ENCODE assay signal across 21 cellular contexts in genomic region chr1:107762751-107763390, GRCh38.
"Had no signal": no experiment of that assay in that cellular context is flagged by ENCODE, and none has a peak within 500 bp of the region (broad histone marks: within the 10 kb centered on the region; RNA-seq: fewer than 3 reads in every experiment).

No MANE protein-coding gene starts in this region.

- H3K4me2 ChIP-seq: smooth muscle cell had no signal

- H3K4me1 ChIP-seq: lower lobe of right lung, parathyroid adenoma, prostate gland, right atrium auricular region, suprapubic skin, transverse colon, upper lobe of right lung, uterus had no signal

- H3K27ac Mint-ChIP-seq: effector memory CD8-positive, alpha-beta T cell; stimulated activated naive CD8-positive, alpha-beta T cell treated with anti-CD3 and anti-CD28 coated beads, Interleukin-15, amount 100 ng/mL, for 72 hours had no signal

- H3K4me3 Mint-ChIP-seq: effector memory CD8-positive, alpha-beta T cell; natural killer cell; neural crest cell; stimulated activated naive CD8-positive, alpha-beta T cell treated with anti-CD3 and anti-CD28 coated beads, Interleukin-15, amount 100 ng/mL, for 72 hours had no signal

- H3K27me3 Mint-ChIP-seq: effector memory CD8-positive, alpha-beta T cell; stimulated activated naive CD8-positive, alpha-beta T cell treated with anti-CD3 and anti-CD28 coated beads, Interleukin-15, amount 100 ng/mL, for 72 hours had no signal

- H3K79me2 ChIP-seq: parathyroid adenoma had no signal

- H3K27ac ChIP-seq: coronary artery, lower lobe of right lung, parathyroid adenoma, prostate gland, right atrium auricular region, suprapubic skin, transverse colon, upper lobe of right lung, uterus had no signal

- H3K9ac ChIP-seq: parathyroid adenoma had no signal

- H3K4me3 ChIP-seq: coronary artery, lower lobe of right lung, prostate gland, right atrium auricular region, smooth muscle cell, suprapubic skin, transverse colon, upper lobe of right lung, uterus had no signal

- H3K9me3 Mint-ChIP-seq: effector memory CD8-positive, alpha-beta T cell; natural killer cell; neural crest cell; stimulated activated naive CD8-positive, alpha-beta T cell treated with anti-CD3 and anti-CD28 coated beads, Interleukin-15, amount 100 ng/mL, for 72 hours had no signal

- DNase-seq: effector memory CD8-positive, alpha-beta T cell; hypothalamus; left ventricle myocardium superior; lower lobe of right lung; natural killer cell; stimulated activated CD4-positive, alpha-beta T cell treated with anti-CD3 and anti-CD28 coated beads, Interleukin-12 subunit alpha, Interleukin-12 subunit beta, amount 100 ng/mL, for 4 hours; stimulated activated CD4-positive, alpha-beta T cell treated with anti-CD3 and anti-CD28 coated beads, Interleukin-1b, Interleukin-23, amount 100 ng/mL, for 48 hours; stimulated activated CD4-positive, alpha-beta T cell treated with anti-CD3 and anti-CD28 coated beads, Interleukin-4, amount 100 ng/mL, for 1 hour; stimulated activated CD8-positive, alpha-beta memory T cell treated with anti-CD3 and anti-CD28 coated beads, Interleukin-4, amount 100 ng/mL, for 48 hours; stimulated activated naive CD4-positive, alpha-beta T cell; stimulated activated naive CD8-positive, alpha-beta T cell treated with anti-CD3 and anti-CD28 coated beads, Interleukin-15, amount 100 ng/mL, for 72 hours; transverse colon; upper lobe of right lung; uterus had no signal

- H3K9me3 ChIP-seq: lower lobe of right lung, prostate gland, right atrium auricular region, suprapubic skin, transverse colon, upper lobe of right lung, uterus had no signal

- H3K36me3 ChIP-seq: lower lobe of right lung, prostate gland, right atrium auricular region, suprapubic skin, transverse colon, upper lobe of right lung, uterus had no signal

- H2AFZ ChIP-seq: parathyroid adenoma had no signal

- H3K4me1 Mint-ChIP-seq: neural crest cell; stimulated activated naive CD8-positive, alpha-beta T cell treated with anti-CD3 and anti-CD28 coated beads, Interleukin-15, amount 100 ng/mL, for 72 hours had no signal

- H3K27me3 ChIP-seq: right atrium auricular region, suprapubic skin, upper lobe of right lung, uterus had no signal
